In the genomic region with DNA sequence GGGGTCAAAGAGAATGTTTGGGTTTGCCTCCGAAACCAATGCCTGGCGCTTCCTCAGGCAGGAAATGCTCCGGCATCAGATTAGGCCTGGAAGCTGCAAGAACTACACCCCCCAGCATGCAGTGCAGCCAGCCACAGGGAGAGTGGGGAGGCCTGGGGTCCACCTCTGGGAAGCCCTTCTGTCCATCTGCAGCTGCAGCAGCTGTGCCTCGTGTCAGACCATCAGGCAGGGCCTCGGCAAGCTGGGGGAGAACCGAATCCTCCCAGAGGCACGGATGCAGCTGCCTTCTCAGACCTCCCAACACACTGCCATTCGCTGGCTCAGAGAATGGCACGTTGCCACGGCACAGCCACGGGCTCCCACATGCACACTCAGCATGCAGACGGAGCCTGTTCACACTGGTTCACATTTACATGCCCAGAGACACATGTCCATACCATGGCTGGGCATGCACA, we compare ENCODE assay signal across 12 cellular contexts. TPM values are rescaled to one million over a fixed set of nuclear protein-coding genes. Genes with fewer than 3 reads are reported as not detected.
DNase-seq lines count a peak whose midpoint lies in the region; ATAC-seq lines count a peak whose summit lies in the region.
"Had no signal": no experiment of that assay in that cellular context is flagged by ENCODE, and none has a peak within 500 bp of the region (broad histone marks: within the 10 kb centered on the region; RNA-seq: fewer than 3 reads in every experiment).

No MANE protein-coding gene starts in this region.

- peak; percentile 82 for DNase-seq in LHCN-M2 (ENCODE audit: low read depth)
- peak; percentile 49 for DNase-seq in brain pericyte (ENCODE audit: low read depth, low spot score)
- peak; percentile 43 to 85 (median 81) for DNase-seq in right cardiac atrium
- no peak for DNase-seq in sciatic nerve (ENCODE audit: low spot score)
- DNase-seq in NCI-H748 (lab: John Stamatoyannopoulos, UW; ENCODE audit: unreplicated experiment), result no peak
- no peak for DNase-seq in NCI-H82 treated with DMSO at 0.1 percent for 48 hours (lab: John Stamatoyannopoulos, UW; ENCODE audit: unreplicated experiment)
- DNase-seq: DND-41; H9; stimulated activated naive CD8-positive, alpha-beta T cell treated with anti-CD3 and anti-CD28 coated beads, Interleukin-15, amount 100 ng/mL, for 72 hours had no signal

- H3K4me3 ChIP-seq in right cardiac atrium (ENCODE audit: low read length), result no peak overlapping the region
- H3K4me3 ChIP-seq: body of pancreas had no signal

- H3K9me3 ChIP-seq in right cardiac atrium (ENCODE audit: control insufficient read depth, low read length), result no peaks in the 10 kb centered on the region
- H3K9me3 ChIP-seq: body of pancreas had no signal

- intact Hi-C loops in right cardiac atrium (cut with DNase I), result loop anchor here in 1 of 4 donors (5.0 kb wide), 1 partner anchor 56 kb away; a partner anchor contains a TSS
- intact Hi-C loops in sciatic nerve (cut with DNase I), result no loop called here

- no peak overlapping the region for H3K27ac ChIP-seq in right cardiac atrium (ENCODE audit: low read length)
- H3K27ac ChIP-seq: body of pancreas had no signal

- peak; percentile 37 to 40 for ATAC-seq in right cardiac atrium
- peak; percentile 63 for ATAC-seq in sciatic nerve
- no peak for ATAC-seq in GM21367 (IDR thresholded peaks at IDR 0.05; ENCODE audit: unreplicated experiment)
- no peak for ATAC-seq in HG03045 (IDR thresholded peaks at IDR 0.05; ENCODE audit: unreplicated experiment)
- ATAC-seq: stimulated activated naive CD8-positive, alpha-beta T cell treated with anti-CD3 and anti-CD28 coated beads, Interleukin-15, amount 100 ng/mL, for 72 hours had no signal

- H3K4me1 ChIP-seq in right cardiac atrium (ENCODE audit: control insufficient read depth, insufficient read depth, low read length), result no peaks in the 10 kb centered on the region

- no peaks in the 10 kb centered on the region for H3K27me3 ChIP-seq in right cardiac atrium (ENCODE audit: control insufficient read depth, insufficient read depth)
- H3K27me3 ChIP-seq: body of pancreas had no signal

- 36% methylated on average over 12 of the region's 12 CpGs for WGBS in right cardiac atrium

RNA-seq across cellular contexts. Expression of a gene that starts 57.4 kb away (rescaled TPM):
- 3.3 and 3.8 TPM in 2 replicates for total RNA-seq in LHCN-M2 (2014; rRNA removed)
- polyA plus RNA-seq in LHCN-M2 (2012), result 5.0 TPM
- total RNA-seq in right cardiac atrium, result 10 to 100 TPM in 2 of 4 donors, 1 to 10 TPM in 2; 5.2 to 14.5 (median 10.8) TPM
- 6.3 TPM for polyA plus RNA-seq in right cardiac atrium
- 32.3 TPM for total RNA-seq in sciatic nerve

Comparison
In these comparisons a context has a peak if more than half of its experiments do, and no peak if none do; other contexts are left out.
1. DNase-seq: peak in LHCN-M2 (single experiment), brain pericyte (single experiment) and right cardiac atrium (3 of 3); none in sciatic nerve (single experiment), NCI-H748 (single experiment) and NCI-H82 treated with DMSO at 0.1 percent for 48 hours (single experiment).
2. ATAC-seq: peak in right cardiac atrium (2 of 2) and sciatic nerve (single experiment); none in GM21367 (single experiment) and HG03045 (single experiment).